In genomic region chr11:86575208-86575855, GRCh38 we compare ENCODE assay signal across 24 cellular contexts.
DNase-seq lines count a peak whose midpoint lies in the region; ATAC-seq, FAIRE-seq and TF ChIP-seq lines count a peak whose summit lies in the region.
"Had no signal": no experiment of that assay in that cellular context is flagged by ENCODE, and none has a peak within 500 bp of the region (broad histone marks: within the 10 kb centered on the region; RNA-seq: fewer than 3 reads in every experiment).

No MANE protein-coding gene starts in this region.

- no peak overlapping the region for H3K27ac Mint-ChIP-seq in astrocyte (ENCODE audit: unreplicated experiment)
- H3K27ac Mint-ChIP-seq: activated CD4-positive, alpha-beta T cell treated with anti-CD3 and anti-CD28 coated beads, Interleukin-2, amount 10 ng/mL, durations not matched to agents 24 days and 14 days; activated naive CD8-positive, alpha-beta T cell treated with anti-CD3 and anti-CD28 coated beads, Interleukin-2, amount 10 ng/mL, durations not matched to agents 7 days and 5 days; B cell; CD8-positive, alpha-beta memory T cell; H9; stimulated activated naive CD8-positive, alpha-beta T cell treated with anti-CD3 and anti-CD28 coated beads, Interleukin-15, amount 100 ng/mL, for 72 hours had no signal

- H3K79me2 ChIP-seq in astrocyte (ENCODE audit: insufficient read depth, low read length) = no peaks in the 10 kb centered on the region
- H3K79me2 ChIP-seq: hepatocyte had no signal

- H3K36me3 Mint-ChIP-seq in astrocyte (ENCODE audit: low read depth, unreplicated experiment) = peaks cover 6% of the 10 kb centered on the region
- H3K36me3 Mint-ChIP-seq: activated naive CD8-positive, alpha-beta T cell treated with anti-CD3 and anti-CD28 coated beads, Interleukin-2, amount 10 ng/mL, durations not matched to agents 7 days and 5 days; CD8-positive, alpha-beta memory T cell had no signal

- H4K20me1 ChIP-seq in astrocyte (ENCODE audit: insufficient read depth, low read length) = no peaks in the 10 kb centered on the region

- H3K27ac ChIP-seq in astrocyte (ENCODE audit: low read depth, low read length) (peak overlapping the region; percentile 59), foreskin keratinocyte (no peak overlapping the region)
- H3K27ac ChIP-seq: epithelial cell of prostate, hepatocyte, tibial artery had no signal

- FAIRE-seq in astrocyte (lab: Jason Lieb, UNC) = no peak
- FAIRE-seq: A204.1 had no signal

- H3K4me3 Mint-ChIP-seq in astrocyte (ENCODE audit: unreplicated experiment) = no peak overlapping the region
- H3K4me3 Mint-ChIP-seq: activated CD4-positive, alpha-beta T cell treated with anti-CD3 and anti-CD28 coated beads, Interleukin-2, amount 10 ng/mL, durations not matched to agents 24 days and 14 days; activated naive CD8-positive, alpha-beta T cell treated with anti-CD3 and anti-CD28 coated beads, Interleukin-2, amount 10 ng/mL, durations not matched to agents 7 days and 5 days; B cell; CD8-positive, alpha-beta memory T cell; H9; stimulated activated naive CD8-positive, alpha-beta T cell treated with anti-CD3 and anti-CD28 coated beads, Interleukin-15, amount 100 ng/mL, for 72 hours had no signal

- no peak overlapping the region for H2AFZ ChIP-seq in astrocyte (ENCODE audit: low read depth, low read length)
- H2AFZ ChIP-seq: hepatocyte had no signal

- no peaks in the 10 kb centered on the region for H3K36me3 ChIP-seq in astrocyte (ENCODE audit: insufficient read depth, low read length)
- H3K36me3 ChIP-seq: tibial artery had no signal

- peaks cover 2% of the 10 kb centered on the region for H3K9me3 Mint-ChIP-seq in astrocyte (ENCODE audit: unreplicated experiment)
- H3K9me3 Mint-ChIP-seq: activated CD4-positive, alpha-beta T cell treated with anti-CD3 and anti-CD28 coated beads, Interleukin-2, amount 10 ng/mL, durations not matched to agents 24 days and 14 days; activated naive CD8-positive, alpha-beta T cell treated with anti-CD3 and anti-CD28 coated beads, Interleukin-2, amount 10 ng/mL, durations not matched to agents 7 days and 5 days; H9; stimulated activated naive CD8-positive, alpha-beta T cell treated with anti-CD3 and anti-CD28 coated beads, Interleukin-15, amount 100 ng/mL, for 72 hours had no signal

- H3K9ac ChIP-seq in astrocyte (ENCODE audit: low read length) = peak overlapping the region; percentile 5

- peak; percentile 52 for DNase-seq in A172 (ENCODE audit: low spot score)
- DNase-seq in HT1080 (ENCODE audit: low read depth) = peak; percentile 68
- DNase-seq in astrocyte (ENCODE audit: low read depth) = peak; percentile 92
- peak in 1 of 2 donors; percentile 58 for DNase-seq in foreskin keratinocyte
- DNase-seq in SIG-M5 (lab: John Stamatoyannopoulos, UW) = no peak
- no peak for DNase-seq in T-helper 9 cell
- DNase-seq in ureter (ENCODE audit: low spot score) = no peak
- DNase-seq: activated CD4-positive, alpha-beta T cell treated with anti-CD3 and anti-CD28 coated beads, Interleukin-2, amount 10 ng/mL, durations not matched to agents 24 days and 14 days; activated effector memory CD4-positive, alpha-beta T cell treated with anti-CD3 and anti-CD28 coated beads, Interleukin-2, amount 50 U/mL, for 16 hours; activated naive CD8-positive, alpha-beta T cell treated with anti-CD3 and anti-CD28 coated beads, Interleukin-2, amount 10 ng/mL, durations not matched to agents 7 days and 5 days; activated T-cell treated with anti-CD3 and anti-CD28 coated beads, Interleukin-2, amount 50 U/mL, for 1 hour; CD8-positive, alpha-beta memory T cell; DMS 273 treated with DMSO at 0.1 percent for 48 hours; H9; NCI-H1436 treated with DMSO at 0.1 percent for 48 hours; NCI-H2107; stimulated activated naive CD8-positive, alpha-beta T cell treated with anti-CD3 and anti-CD28 coated beads, Interleukin-15, amount 100 ng/mL, for 72 hours; tibial artery had no signal

- ATAC-seq in foreskin keratinocyte (peak; percentile 44), GM21526 (IDR thresholded peaks at IDR 0.05; ENCODE audit: low FRiP score, unreplicated experiment) (no peak)
- ATAC-seq: left lobe of liver; stimulated activated naive CD8-positive, alpha-beta T cell treated with anti-CD3 and anti-CD28 coated beads, Interleukin-15, amount 100 ng/mL, for 72 hours had no signal

- no peaks in the 10 kb centered on the region for H3K27me3 ChIP-seq in astrocyte (ENCODE audit: insufficient read depth, low read length)
- H3K27me3 ChIP-seq in foreskin keratinocyte = no peaks in the 10 kb centered on the region
- H3K27me3 ChIP-seq: hepatocyte, tibial artery had no signal

- TF ChIP-seq CTCF in astrocyte (IDR thresholded peaks at IDR 0.05; ENCODE audit: insufficient read depth, low read depth, low read length) (no peak), foreskin keratinocyte (conservative IDR thresholded peaks at IDR 0.05) (no peak)

- H3K9me3 ChIP-seq in astrocyte (ENCODE audit: insufficient read depth, low read depth, low read length) = no peaks in the 10 kb centered on the region
- H3K9me3 ChIP-seq: tibial artery had no signal

- H3K4me1 Mint-ChIP-seq in astrocyte (ENCODE audit: low read depth, unreplicated experiment) = peaks cover 31% of the 10 kb centered on the region
- H3K4me1 Mint-ChIP-seq: activated CD4-positive, alpha-beta T cell treated with anti-CD3 and anti-CD28 coated beads, Interleukin-2, amount 10 ng/mL, durations not matched to agents 24 days and 14 days; activated naive CD8-positive, alpha-beta T cell treated with anti-CD3 and anti-CD28 coated beads, Interleukin-2, amount 10 ng/mL, durations not matched to agents 7 days and 5 days; B cell; CD8-positive, alpha-beta memory T cell; stimulated activated naive CD8-positive, alpha-beta T cell treated with anti-CD3 and anti-CD28 coated beads, Interleukin-15, amount 100 ng/mL, for 72 hours had no signal

- peak overlapping the region; percentile 27 for H3K4me2 ChIP-seq in astrocyte (ENCODE audit: low read length)
- H3K4me2 ChIP-seq: hepatocyte had no signal

- no peaks in the 10 kb centered on the region for H3K27me3 Mint-ChIP-seq in astrocyte (ENCODE audit: low read depth, unreplicated experiment)
- H3K27me3 Mint-ChIP-seq: activated CD4-positive, alpha-beta T cell treated with anti-CD3 and anti-CD28 coated beads, Interleukin-2, amount 10 ng/mL, durations not matched to agents 24 days and 14 days had no signal

- H3K4me1 ChIP-seq in astrocyte (ENCODE audit: insufficient read depth, low read length) (peaks cover 41% of the 10 kb centered on the region), foreskin keratinocyte (peaks cover 29% of the 10 kb centered on the region)

- no peak overlapping the region for H3K4me3 ChIP-seq in astrocyte (ENCODE audit: insufficient read depth, low read depth, low read length)
- H3K4me3 ChIP-seq: hepatocyte, tibial artery had no signal

Comparison
In these comparisons a context has a peak if more than half of its experiments do, and no peak if none do; other contexts are left out.
1. DNase-seq: peak in A172 (single experiment), HT1080 (single experiment) and astrocyte (single experiment); none in SIG-M5 (single experiment), T-helper 9 cell (single experiment) and ureter (single experiment).